25 cellular contexts compared by ENCODE assay signal in genomic region chr7:141301544-141301943, GRCh38.
"Had no signal": no experiment of that assay in that cellular context is flagged by ENCODE, and none has a peak within 500 bp of the region (broad histone marks: within the 10 kb centered on the region; RNA-seq: fewer than 3 reads in every experiment).

No MANE protein-coding gene starts in this region.

- H3K4me3 ChIP-seq: coronary artery, esophagus muscularis mucosa, gastroesophageal sphincter, hepatocyte, lung, neural progenitor cell, psoas muscle, sigmoid colon, skin epidermis, stomach had no signal

- H3K27me3 ChIP-seq: esophagus muscularis mucosa, gastroesophageal sphincter, hepatocyte, neural progenitor cell, sigmoid colon, stomach had no signal

- DNase-seq: central memory CD4-positive, alpha-beta T cell; effector memory CD4-positive, alpha-beta T cell; glutamatergic neuron; mesenchymal stem cell; midbrain; nucleus accumbens; psoas muscle; retina; sigmoid colon; stimulated activated CD4-positive, alpha-beta T cell treated with anti-CD3 and anti-CD28 coated beads, Interleukin-2, amount 100 ng/mL, for 24 hours; stimulated activated CD4-positive, alpha-beta T cell treated with anti-CD3 and anti-CD28 coated beads, Interleukin-4, amount 100 ng/mL, for 4 hours; stimulated activated naive B cell treated with anti-CD40 and anti-IgM and Interleukin-4, amounts not matched to agents 10 μg/mL and 1 μg/mL and 100 μg/mL, for 72 hours; stomach; substantia nigra had no signal

- H3K27ac ChIP-seq: coronary artery, epithelial cell of prostate, esophagus muscularis mucosa, gastroesophageal sphincter, hepatocyte, neural progenitor cell, parathyroid adenoma, psoas muscle, sigmoid colon, skin epidermis, stomach had no signal

- H3K4me1 ChIP-seq: esophagus muscularis mucosa, gastroesophageal sphincter, psoas muscle, sigmoid colon, stomach had no signal

- H3K36me3 ChIP-seq: esophagus muscularis mucosa, gastroesophageal sphincter, neural progenitor cell, sigmoid colon, stomach had no signal

- H3K9me3 ChIP-seq: esophagus muscularis mucosa, gastroesophageal sphincter, psoas muscle, sigmoid colon, stomach had no signal

- FAIRE-seq: endometrium, urothelium cell line had no signal
